Comparison of ENCODE assay signal across 1 cellular context in genomic region chr12:132493482-132494178, GRCh38.
TF ChIP-seq lines count a peak whose summit lies in the region.

No MANE protein-coding gene starts in this region.

TF ChIP-seq in HepG2, 621 proteins besides CTCF, POLR2A, EP300 and RAD21 (continued from another document and continues in another):
- no peak for TF ChIP-seq ZNF710 (CRISPR knock-in tag; IDR thresholded peaks at IDR 0.05; ENCODE audit: borderline replicate concordance)
- no peak for TF ChIP-seq CREM (IDR thresholded peaks at IDR 0.05)
- TF ChIP-seq CREM (CRISPR knock-in tag; IDR thresholded peaks at IDR 0.05), result no peak
- TF ChIP-seq ZNF687 (CRISPR knock-in tag; IDR thresholded peaks at IDR 0.05), result peak; percentile 51
- no peak for TF ChIP-seq ZNF720 (CRISPR knock-in tag; IDR thresholded peaks at IDR 0.05)
- TF ChIP-seq NKX3-1 (CRISPR knock-in tag; IDR thresholded peaks at IDR 0.05), result no peak
- TF ChIP-seq SP140L (CRISPR knock-in tag; IDR thresholded peaks at IDR 0.05; ENCODE audit: borderline replicate concordance), result no peak
- TF ChIP-seq ZNF558 (CRISPR knock-in tag; IDR thresholded peaks at IDR 0.05; ENCODE audit: borderline replicate concordance), result no peak
- TF ChIP-seq ZNF501 (CRISPR knock-in tag; IDR thresholded peaks at IDR 0.05), result no peak
- TF ChIP-seq ZNF17 (CRISPR knock-in tag; IDR thresholded peaks at IDR 0.05), result no peak
- TF ChIP-seq ZMYM3 (CRISPR knock-in tag; IDR thresholded peaks at IDR 0.05), result no peak
- no peak for TF ChIP-seq ZNF766 (CRISPR knock-in tag; IDR thresholded peaks at IDR 0.05; ENCODE audit: borderline replicate concordance)
- peak; percentile 44; the same call in 1 of the 2 replicates for TF ChIP-seq ZNF574 (CRISPR knock-in tag; IDR thresholded peaks at IDR 0.05)
- TF ChIP-seq LRRFIP1 (CRISPR knock-in tag; conservative IDR thresholded peaks at IDR 0.05), result no peak
- TF ChIP-seq ZSCAN29 (CRISPR knock-in tag; conservative IDR thresholded peaks at IDR 0.05), result no peak
- no peak for TF ChIP-seq ZNF614 (CRISPR knock-in tag; IDR thresholded peaks at IDR 0.05; ENCODE audit: borderline replicate concordance)
- TF ChIP-seq SALL2 (CRISPR knock-in tag; IDR thresholded peaks at IDR 0.05), result peak; percentile 39; the same call in 1 of the 2 replicates
- TF ChIP-seq TFDP2 (CRISPR knock-in tag; IDR thresholded peaks at IDR 0.05), result no peak
- TF ChIP-seq AGO1 (IDR thresholded peaks at IDR 0.05; ENCODE audit: low read depth, low read length, poor library complexity, severe bottlenecking), result no peak
- peak; percentile 25 for TF ChIP-seq HNRNPLL (IDR thresholded peaks at IDR 0.05; ENCODE audit: low read depth, low read length, poor library complexity, severe bottlenecking)
- no peak for TF ChIP-seq MEIS1 (CRISPR knock-in tag; IDR thresholded peaks at IDR 0.05; ENCODE audit: borderline replicate concordance)
- peak; percentile 28; the same call in 1 of the 3 replicates for TF ChIP-seq MXI1 (IDR thresholded peaks at IDR 0.05; ENCODE audit: borderline replicate concordance, low read depth, low read length)
- no peak for TF ChIP-seq NFKB2 (CRISPR knock-in tag; IDR thresholded peaks at IDR 0.05; ENCODE audit: borderline replicate concordance)
- peak; percentile 26; the same call in 1 of the 2 replicates for TF ChIP-seq MXD4 (CRISPR knock-in tag; IDR thresholded peaks at IDR 0.05)
- no peak for TF ChIP-seq STAT5B (CRISPR knock-in tag; IDR thresholded peaks at IDR 0.05)
- TF ChIP-seq RXRA (CRISPR knock-in tag; IDR thresholded peaks at IDR 0.05), result 0 out of 2 replicates have a peak, but pooled peaks have one; percentile 12
- peak; percentile 48 for TF ChIP-seq TEAD3 (CRISPR knock-in tag; optimal IDR thresholded peaks at IDR 0.05; ENCODE audit: borderline replicate concordance)
- TF ChIP-seq ZNF407 (CRISPR knock-in tag; IDR thresholded peaks at IDR 0.05; ENCODE audit: not compliant biosample characterization), result peak; percentile 97
- TF ChIP-seq ZSCAN25 (CRISPR knock-in tag; IDR thresholded peaks at IDR 0.05), result peak; percentile 94
- no peak for TF ChIP-seq PAWR (CRISPR knock-in tag; IDR thresholded peaks at IDR 0.05; ENCODE audit: borderline replicate concordance)
- no peak for TF ChIP-seq GRHL1 (CRISPR knock-in tag; conservative IDR thresholded peaks at IDR 0.05)
- TF ChIP-seq ZNF468 (CRISPR knock-in tag; IDR thresholded peaks at IDR 0.05), result no peak
- no peak for TF ChIP-seq PRPF4 (IDR thresholded peaks at IDR 0.05; ENCODE audit: low read depth, low read length, poor library complexity, severe bottlenecking)
- TF ChIP-seq RFXAP (CRISPR knock-in tag; IDR thresholded peaks at IDR 0.05; ENCODE audit: borderline replicate concordance), result 0 out of 2 replicates have a peak, but pooled peaks have one; percentile 53
- TF ChIP-seq ARNTL (CRISPR knock-in tag; IDR thresholded peaks at IDR 0.05), result 0 out of 2 replicates have a peak, but pooled peaks have one; percentile 36
- TF ChIP-seq SNRNP70 (IDR thresholded peaks at IDR 0.05; ENCODE audit: low read depth, low read length), result no peak
- TF ChIP-seq CEBPB (IDR thresholded peaks at IDR 0.05; ENCODE audit: borderline replicate concordance, low read depth, low read length), result no peak
- TF ChIP-seq HNRNPL (IDR thresholded peaks at IDR 0.05; ENCODE audit: low read depth, low read length), result peak; percentile 93
